ENCODE assay signal across 17 cellular contexts in genomic region chr10:131905279-131905595, GRCh38. TPM values are rescaled to one million over a fixed set of nuclear protein-coding genes. Genes with fewer than 3 reads are reported as not detected.
DNase-seq lines count a peak whose midpoint lies in the region; ATAC-seq, FAIRE-seq and TF ChIP-seq lines count a peak whose summit lies in the region.
"Had no signal": no experiment of that assay in that cellular context is flagged by ENCODE, and none has a peak within 500 bp of the region (broad histone marks: within the 10 kb centered on the region; RNA-seq: fewer than 3 reads in every experiment).

No MANE protein-coding gene starts in this region.

- no peak for TF ChIP-seq POLR2A in GM12878 (IDR thresholded peaks at IDR 0.05; ENCODE audit: low read depth, low read length)

- WGBS in GM12878 (ENCODE audit: insufficient coverage, insufficient replicate concordance, low lambda C conversion rate, missing lambda C conversion rate) = 75% methylated on average over 5 of the region's 5 CpGs

- in situ Hi-C loops in GM12878 (cut with MboI) = loop anchor here (10.0 kb wide), 1 partner anchor 430 kb away; the partner anchor contains the start of gene LRRC27

- ATAC-seq in GM12878 = no peak
- ATAC-seq in GM21717 (IDR thresholded peaks at IDR 0.05; ENCODE audit: unreplicated experiment) = no peak
- ATAC-seq: body of pancreas, left lung had no signal

- no peaks in the 10 kb centered on the region for H3K27me3 Mint-ChIP-seq in activated T-cell treated with anti-CD3 and anti-CD28 coated beads, Interleukin-2, amount 50 U/mL, for 24 hours

- CTCF ChIA-PET in GM12878 (lab: Yijun Ruan, JAX) = no interaction called here

- H3K4me2 ChIP-seq in Loucy (ENCODE audit: low read depth, low read length, poor library complexity, severe bottlenecking) (peak overlapping the region; percentile 90), GM12878 (ENCODE audit: control insufficient read depth, insufficient read depth) (peak overlapping the region; percentile 69), parathyroid adenoma (ENCODE audit: low read length) (peak overlapping the region; percentile 46)

- BruUV-seq in GM12878 (replicated peaks; lab: Mats Ljungman, UMichigan) = no TSS peak

- H3K4me1 Mint-ChIP-seq in activated T-cell treated with anti-CD3 and anti-CD28 coated beads, Interleukin-2, amount 50 U/mL, for 24 hours (ENCODE audit: low read depth) = peaks cover 77% of the 10 kb centered on the region

- H3K9ac ChIP-seq in Loucy (ENCODE audit: low read depth, low read length, poor library complexity, severe bottlenecking) (peak overlapping the region; percentile 31), GM12878 (ENCODE audit: control insufficient read depth, insufficient read depth, low read length) (no peak overlapping the region), parathyroid adenoma (no peak overlapping the region)

- no peak for TF ChIP-seq CTCF in Loucy (conservative IDR thresholded peaks at IDR 0.05; ENCODE audit: low read length)
- no peak for TF ChIP-seq CTCF in GM12878 (IDR thresholded peaks at IDR 0.05 in 2 of 3, conservative IDR thresholded peaks at IDR 0.05 in 1 of 3; ENCODE audit: control insufficient read depth in 2 of 3, extremely low read depth in 1 of 3, insufficient read depth in 1 of 3, low read depth in 3 of 3, low read length in 3 of 3)
- TF ChIP-seq CTCF in parathyroid adenoma (IDR thresholded peaks at IDR 0.05) = no peak

- peaks cover 84% of the 10 kb centered on the region for H4K20me1 ChIP-seq in Loucy (ENCODE audit: insufficient read depth, low read length, poor library complexity, severe bottlenecking)
- no peaks in the 10 kb centered on the region; the same call in 1 of the 2 replicates for H4K20me1 ChIP-seq in GM12878 (ENCODE audit: control insufficient read depth, insufficient read depth)

- H3K27ac Mint-ChIP-seq in activated T-cell treated with anti-CD3 and anti-CD28 coated beads, Interleukin-2, amount 50 U/mL, for 24 hours = peak overlapping the region; percentile 94

- no peak for TF ChIP-seq RAD21 in GM12878 (IDR thresholded peaks at IDR 0.05; ENCODE audit: insufficient read depth, low read depth, low read length)

- H3K9me3 Mint-ChIP-seq in activated T-cell treated with anti-CD3 and anti-CD28 coated beads, Interleukin-2, amount 50 U/mL, for 24 hours = no peaks in the 10 kb centered on the region

- intact Hi-C loops in GM12878 (cut with micrococcal nuclease; ENCODE audit: unreplicated experiment) = no loop called here

- H3K4me1 ChIP-seq in Loucy (ENCODE audit: insufficient read depth, low read length, poor library complexity, severe bottlenecking) (peaks cover 61% of the 10 kb centered on the region), GM12878 (ENCODE audit: control insufficient read depth, insufficient read depth, low read length) (peaks cover 23% of the 10 kb centered on the region), parathyroid adenoma (peaks cover 49% of the 10 kb centered on the region)

- FAIRE-seq in GM12878 (lab: Jason Lieb, UNC) = no peak
- FAIRE-seq: GM19239 had no signal

- SMC1A ChIA-PET in GM12878 (lab: Charles Lee; ENCODE audit: uncharacterized antibody, unreplicated experiment) = interaction anchor here (1.3 kb wide), 1 partner anchor 39 kb away, joined by 3 read pairs; no protein-coding TSS in a partner anchor

- H3K27ac ChIP-seq in GM12878 (ENCODE audit: control insufficient read depth, insufficient read depth) = peak overlapping the region; percentile 53
- peak overlapping the region; percentile 45 for H3K27ac ChIP-seq in parathyroid adenoma
- H3K27ac ChIP-seq: left lung, thyroid gland had no signal

- H3K9me2 ChIP-seq in Loucy (replicated peaks; ENCODE audit: low read depth, low read length) = no peaks in the 10 kb centered on the region

- POLR2A ChIA-PET in GM12878 (lab: Charles Lee) = interaction anchor here (0.6 to 0.9 kb wide), 2 partner anchors 10 to 75 kb away, joined by 3 to 4 read pairs; no protein-coding TSS in a partner anchor

- peak overlapping the region; percentile 63 for H3K4me3 ChIP-seq in Loucy (ENCODE audit: low read length, poor library complexity, severe bottlenecking)
- peak overlapping the region; percentile 43; the same call in 1 of the 2 replicates for H3K4me3 ChIP-seq in GM12878
- no peak overlapping the region for H3K4me3 ChIP-seq in parathyroid adenoma (ENCODE audit: low read depth, low read length)
- H3K4me3 ChIP-seq: body of pancreas, left lung, thyroid gland had no signal

- TF ChIP-seq EP300 in GM12878 (IDR thresholded peaks at IDR 0.05; ENCODE audit: borderline replicate concordance in 1 of 2, control insufficient read depth in 1 of 2, low read depth in 2 of 2, low read length in 2 of 2) = no peak

- no peak for DNase-seq in activated T-cell treated with anti-CD3 and anti-CD28 coated beads, Interleukin-2, amount 50 U/mL, for 24 hours
- no peak for DNase-seq in activated T-cell treated with anti-CD3 and anti-CD28 coated beads, Interleukin-2, amount 50 U/mL, for 48 hours
- DNase-seq in GM12878 (ENCODE audit: low read depth, low spot score) (no peak), NCI-H345 treated with DMSO at 0.1 percent for 48 hours (lab: John Stamatoyannopoulos, UW; ENCODE audit: unreplicated experiment) (no peak), CD1c-positive myeloid dendritic cell (ENCODE audit: extremely low spot score) (no peak)
- DNase-seq: ACHN; body of pancreas; left lung; NCI-H2029; NCI-H526; stimulated activated CD4-positive, alpha-beta T cell treated with anti-CD3 and anti-CD28 coated beads, Interleukin-2, amount 100 ng/mL, for 24 hours; thyroid gland had no signal

- H3K27me3 ChIP-seq in Loucy (ENCODE audit: insufficient read depth, low read length, poor library complexity, severe bottlenecking) (no peaks in the 10 kb centered on the region), GM12878 (replicated peaks in 1 of 2; ENCODE audit: control insufficient read depth in 2 of 2, insufficient read depth in 2 of 2, low read length in 1 of 2) (no peaks in the 10 kb centered on the region), parathyroid adenoma (ENCODE audit: control insufficient read depth, insufficient read depth, low read length) (no peaks in the 10 kb centered on the region)
- H3K27me3 ChIP-seq: body of pancreas, dorsolateral prefrontal cortex, left lung, thyroid gland had no signal

- H3K9me3 ChIP-seq in Loucy (ENCODE audit: insufficient read depth, low read depth, low read length) = no peaks in the 10 kb centered on the region
- H3K9me3 ChIP-seq in GM12878 (replicated peaks; ENCODE audit: control insufficient read depth, insufficient read depth, low read length) = no peaks in the 10 kb centered on the region
- no peaks in the 10 kb centered on the region for H3K9me3 ChIP-seq in parathyroid adenoma (ENCODE audit: control insufficient read depth, low read length)
- H3K9me3 ChIP-seq: body of pancreas, left lung, thyroid gland had no signal

- peak overlapping the region; percentile 55 for H3K4me3 Mint-ChIP-seq in activated T-cell treated with anti-CD3 and anti-CD28 coated beads, Interleukin-2, amount 50 U/mL, for 24 hours

- peaks cover 92% of the 10 kb centered on the region for H3K79me2 ChIP-seq in Loucy (ENCODE audit: insufficient read depth, low read length)
- H3K79me2 ChIP-seq in GM12878 (ENCODE audit: control insufficient read depth, insufficient read depth, low read length) = peaks cover 68% of the 10 kb centered on the region
- peaks cover 49% of the 10 kb centered on the region for H3K79me2 ChIP-seq in parathyroid adenoma

- RAD21 ChIA-PET in GM12878 (lab: Charles Lee; ENCODE audit: unreplicated experiment) = no interaction called here

- H3K36me3 Mint-ChIP-seq in activated T-cell treated with anti-CD3 and anti-CD28 coated beads, Interleukin-2, amount 50 U/mL, for 24 hours (ENCODE audit: low read depth) = peaks cover 66% of the 10 kb centered on the region

- no peaks in the 10 kb centered on the region for H3F3A ChIP-seq in Loucy (ENCODE audit: low read depth)

- H2AFZ ChIP-seq in Loucy (ENCODE audit: low read length) = no peak overlapping the region
- H2AFZ ChIP-seq in GM12878 (ENCODE audit: control insufficient read depth, low read depth, low read length) = no peak overlapping the region
- no peak overlapping the region for H2AFZ ChIP-seq in parathyroid adenoma

- H3K36me3 ChIP-seq in Loucy (ENCODE audit: insufficient read depth, low read length) (peaks cover 15% of the 10 kb centered on the region; the same call in 1 of the 2 replicates), GM12878 (ENCODE audit: control insufficient read depth in 2 of 2, insufficient read depth in 2 of 2, low read length in 1 of 2) (peaks cover 0 to 3% of the 10 kb centered on the region in 2 experiments; a peak in 3 of 4 replicates), parathyroid adenoma (ENCODE audit: control insufficient read depth, insufficient read depth, low read length) (no peaks in the 10 kb centered on the region)
- H3K36me3 ChIP-seq: thyroid gland had no signal

TF ChIP-seq in GM12878, 131 proteins besides CTCF, POLR2A, EP300 and RAD21:
- TF ChIP-seq CBX5 (IDR thresholded peaks at IDR 0.05; ENCODE audit: low read depth) (no peak), ZNF217 (IDR thresholded peaks at IDR 0.05) (no peak), ZBED1 (IDR thresholded peaks at IDR 0.05; ENCODE audit: borderline replicate concordance) (no peak), ZSCAN29 (IDR thresholded peaks at IDR 0.05) (no peak)

RNA-seq across cellular contexts. Expression of gene PPP2R2D, which starts 4.4 kb away (rescaled TPM):
- 64.7 and 70.5 TPM in 2 replicates for total RNA-seq in GM12878 (2013; cell fraction: nucleolus; rRNA removed)
- total RNA-seq in GM12878 (2014; rRNA removed) (22.3 and 24.6 TPM in 2 replicates), GM12878 (2014; rRNA removed; fragmentation: Illumina TruSeq; extraction: Trizol) (21.1 and 23.8 TPM in 2 replicates), GM12878 (2021) (23.3 and 23.5 TPM in 2 replicates)
- polyA plus RNA-seq in GM12878 (2011; ENCODE audit: low read depth) = 8.8 TPM
- polyA plus RNA-seq in GM12878 (2011; rRNA removed) (39.2 and 41.9 TPM in 2 replicates), GM12878 (2014; fragmentation: Illumina TruSeq; extraction: Trizol) (18.1 and 20.0 TPM in 2 replicates), GM12878 (2014; fragmentation: Nextera tagmentation; extraction: Ambion mirVana) (1 to 10 TPM; 2.8 to 3.6 TPM), GM12878 (2014; rRNA removed) (28.8 and 29.7 TPM in 2 replicates), GM12878 (2016; fragmentation: Nextera tagmentation; extraction: Ambion mirVana) (10 to 100 TPM in 1 of 2 experiments, 1 to 10 TPM in 1; 4.6 to 21.2 TPM)
- polyA plus RNA-seq in GM12878 (2011; cell fraction: cytosol; rRNA removed) = 33.2 and 37.5 TPM in 2 replicates
- 45.5 and 46.6 TPM in 2 replicates for polyA plus RNA-seq in GM12878 (2011; cell fraction: nucleus; rRNA removed)
- polyA plus RNA-seq in GM12878 (2012) = 17.7 and 23.3 TPM in 2 replicates
- polyA minus RNA-seq in GM12878 (2011; rRNA and poly(A)+ RNA removed) = 38.9 and 40.3 TPM in 2 replicates
- polyA minus RNA-seq in GM12878 (2011; cell fraction: cytosol; rRNA and poly(A)+ RNA removed) = 13.1 and 15.6 TPM in 2 replicates
- 20.1 and 31.6 TPM in 2 replicates for polyA minus RNA-seq in GM12878 (2011; cell fraction: nucleus; rRNA and poly(A)+ RNA removed)
